ENCODE assay signal across 8 cellular contexts in genomic region chr19:36488118-36488815, GRCh38. TPM values are rescaled to one million over a fixed set of nuclear protein-coding genes. Genes with fewer than 3 reads are reported as not detected.
DNase-seq lines count a peak whose midpoint lies in the region; ATAC-seq, FAIRE-seq and TF ChIP-seq lines count a peak whose summit lies in the region.

No MANE protein-coding gene starts in this region.

- TF ChIP-seq RAD21 in A549 (conservative IDR thresholded peaks at IDR 0.05 in 1 of 2, IDR thresholded peaks at IDR 0.05 in 1 of 2), result no peak

- TF ChIP-seq CTCF in A549 (IDR thresholded peaks at IDR 0.05) (no peak; the same call in 2 of the 3 replicates), HFF-Myc (IDR thresholded peaks at IDR 0.05; ENCODE audit: low read depth, low read length, missing control alignments) (no peak), brain microvascular endothelial cell (IDR thresholded peaks at IDR 0.05; ENCODE audit: low read depth, low read length, missing control alignments) (no peak)

- FAIRE-seq in A549 (lab: Jason Lieb, UNC), result no peak

- DNase-seq in A549 (ENCODE audit: low read depth in 1 of 2, low spot score in 1 of 2), result peak in 1 of 2 experiments; percentile 15
- no peak for DNase-seq in HFF-Myc (ENCODE audit: extremely low read depth, low read depth)
- DNase-seq in brain microvascular endothelial cell, result no peak
- DNase-seq in RPMI8226, result no peak
- no peak for DNase-seq in NCI-H1092 (lab: John Stamatoyannopoulos, UW)

- peaks cover 4% of the 10 kb centered on the region; the same call in 1 of the 3 replicates for H3K4me1 ChIP-seq in A549
- peaks cover 12% of the 10 kb centered on the region for H3K4me1 ChIP-seq in mononuclear cell (ENCODE audit: insufficient read depth, low read length)

- H3K27me3 ChIP-seq in brain microvascular endothelial cell (replicated peaks) (no peaks in the 10 kb centered on the region), mononuclear cell (ENCODE audit: insufficient read depth, low read length) (no peaks in the 10 kb centered on the region)

- H3K27ac ChIP-seq in A549 (peak overlapping the region; percentile 89), brain microvascular endothelial cell (no peak overlapping the region)

- no peaks in the 10 kb centered on the region for H3K36me3 ChIP-seq in brain microvascular endothelial cell (replicated peaks)

- POLR2A ChIA-PET in A549 (lab: Yijun Ruan, JAX), result interaction anchor here (1.7 to 2.0 kb wide), 6 partner anchors 40 to 829 kb away, joined by 6 to 49 read pairs (median 11); partner anchors contain the start of genes ZNF146, ZNF260, ZNF461 and ZNF529

- no peak for ATAC-seq in A549
- ATAC-seq in GM21619 (IDR thresholded peaks at IDR 0.05; ENCODE audit: unreplicated experiment), result no peak
- ATAC-seq in HG03045 (IDR thresholded peaks at IDR 0.05; ENCODE audit: unreplicated experiment), result no peak

- H3K9me3 ChIP-seq in A549 (peaks cover 67% of the 10 kb centered on the region), mononuclear cell (ENCODE audit: low read depth, low read length) (no peaks in the 10 kb centered on the region)

- in situ Hi-C loops in brain microvascular endothelial cell (cut with HindIII; ENCODE audit: low pct_ligation_motif_present, low sequenced_read_pairs), result no loop called here

- H3K4me2 ChIP-seq in A549, result peak overlapping the region; percentile 71

- H3K4me3 ChIP-seq in A549 (peak overlapping the region; percentile 52), HFF-Myc (replicated peaks; ENCODE audit: low read depth, low read length) (peak overlapping the region; percentile 84), brain microvascular endothelial cell (ENCODE audit: low read depth, low read length) (peak overlapping the region; percentile 89), mononuclear cell (ENCODE audit: low read length) (peak overlapping the region; percentile 70)

- TF ChIP-seq POLR2A in A549 (IDR thresholded peaks at IDR 0.05; ENCODE audit: low read length), result no peak

- CTCF ChIA-PET in A549 (lab: Yijun Ruan, JAX), result interaction anchor here (0.6 to 2.0 kb wide), 7 partner anchors 9 to 363 kb away, joined by 3 to 7 read pairs (median 3); partner anchors contain the start of gene ZFP14

- 70% methylated on average over 8 of the region's 8 CpGs for WGBS in A549 (ENCODE audit: missing lambda C conversion rate)

- no peak for TF ChIP-seq EP300 in A549 (IDR thresholded peaks at IDR 0.05)

TF ChIP-seq in A549, 52 proteins besides CTCF, POLR2A, EP300 and RAD21:
- no peak for TF ChIP-seq PHF8 (IDR thresholded peaks at IDR 0.05; ENCODE audit: borderline replicate concordance, low read depth)
- no peak for TF ChIP-seq CHD4 (IDR thresholded peaks at IDR 0.05; ENCODE audit: borderline replicate concordance)
TF ChIP-seq in A549: peak in this region for 0.

RNA-seq across cellular contexts. Expression of gene ZNF566, which starts 1.1 kb away (rescaled TPM):
- polyA plus RNA-seq in A549 (2011; rRNA removed) (12.6 and 13.0 TPM in 2 replicates), A549 (2017; fragmentation: RNase III; extraction: RNeasy Plus Mini Kit Qiagen cat#74134 plus additional on column Dnase treatment) (10.6 to 12.0 TPM (median 11.7 TPM) in 3 replicates)
- 3.0 and 3.9 TPM in 2 replicates for polyA plus RNA-seq in A549 (2012; cell fraction: cytosol; rRNA removed)
- 5.1 and 13.8 TPM in 2 replicates for polyA plus RNA-seq in A549 (2012; cell fraction: nucleus; rRNA removed)
- polyA minus RNA-seq in A549 (2011; rRNA and poly(A)+ RNA removed), result 11.7 and 14.2 TPM in 2 replicates
- 8.5 TPM for total RNA-seq in mononuclear cell

RNA-seq across cellular contexts. Expression of gene ZNF260, which starts 39.8 kb away (rescaled TPM):
- polyA plus RNA-seq in A549 (2011; rRNA removed) (19.3 and 25.6 TPM in 2 replicates), A549 (2017; fragmentation: RNase III; extraction: RNeasy Plus Mini Kit Qiagen cat#74134 plus additional on column Dnase treatment) (22.0 to 23.8 TPM (median 22.8 TPM) in 3 replicates)
- polyA plus RNA-seq in A549 (2012; cell fraction: cytosol; rRNA removed), result 3.0 and 3.6 TPM in 2 replicates
- polyA plus RNA-seq in A549 (2012; cell fraction: nucleus; rRNA removed), result 1.4 and 4.0 TPM in 2 replicates
- 32.2 and 36.6 TPM in 2 replicates for polyA minus RNA-seq in A549 (2011; rRNA and poly(A)+ RNA removed)
- 11.2 TPM for total RNA-seq in mononuclear cell
